Comparison of ENCODE assay signal across 23 cellular contexts in the genomic region with DNA sequence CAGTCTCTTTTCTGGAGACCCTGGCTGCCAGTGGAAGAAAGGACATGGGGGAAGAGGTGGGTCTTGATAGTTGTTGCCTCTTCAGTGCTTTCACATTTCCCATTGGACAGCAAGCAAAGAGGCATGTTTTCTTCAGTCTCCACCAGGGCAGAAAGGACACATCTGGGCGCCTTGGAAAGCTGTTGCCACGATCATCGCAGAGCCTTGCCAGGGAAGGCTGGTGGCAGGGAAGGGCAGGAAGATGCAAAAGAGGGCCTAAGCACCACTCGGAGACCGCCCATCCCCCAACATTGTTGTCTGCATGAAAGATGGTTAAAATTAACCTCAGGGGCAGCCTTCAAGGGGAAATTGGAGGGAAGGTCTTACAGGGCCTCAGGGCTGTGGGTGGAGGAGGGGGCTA.
DNase-seq lines count a peak whose midpoint lies in the region; ATAC-seq, FAIRE-seq and TF ChIP-seq lines count a peak whose summit lies in the region.
"Had no signal": no experiment of that assay in that cellular context is flagged by ENCODE, and none has a peak within 500 bp of the region (broad histone marks: within the 10 kb centered on the region; RNA-seq: fewer than 3 reads in every experiment).

No MANE protein-coding gene starts in this region.

- TF ChIP-seq CTCF in endodermal cell (conservative IDR thresholded peaks at IDR 0.05) (no peak), neural crest cell (conservative IDR thresholded peaks at IDR 0.05) (no peak)

- H3K4me1 ChIP-seq in endodermal cell (ENCODE audit: control insufficient read depth, insufficient read depth, low read length): no peaks in the 10 kb centered on the region

- H3K9ac ChIP-seq in endodermal cell (ENCODE audit: extremely low read depth, low read length, poor library complexity, severe bottlenecking): no peak overlapping the region

- no peak overlapping the region for H3K4me3 ChIP-seq in endodermal cell (ENCODE audit: low read length)
- H3K4me3 ChIP-seq: SK-N-MC had no signal

- 73 to 83% methylated on average over 5 of the region's 5 CpGs for WGBS in endodermal cell (ENCODE audit: insufficient coverage in 1 of 2, insufficient read length in 1 of 2), 2 experiments

- H3K9me3 ChIP-seq in endodermal cell (ENCODE audit: control insufficient read depth, low read length): peaks cover 9% of the 10 kb centered on the region

- H3K36me3 Mint-ChIP-seq in endodermal cell (ENCODE audit: low read depth) (no peaks in the 10 kb centered on the region), neural crest cell (ENCODE audit: low read depth) (no peaks in the 10 kb centered on the region)
- H3K36me3 Mint-ChIP-seq in activated T-cell treated with anti-CD3 and anti-CD28 coated beads, Interleukin-2, amount 50 U/mL, for 24 hours (ENCODE audit: low read depth): no peaks in the 10 kb centered on the region

- DNase-seq in HTR-8/SVneo (ENCODE audit: insufficient read length, low spot score) (no peak), NCI-H526 treated with DMSO at 0.1 percent for 48 hours (lab: John Stamatoyannopoulos, UW) (peak; percentile 57), endodermal cell (peak; percentile 56), neural crest cell (ENCODE audit: low read depth, low spot score) (no peak), NCI-H2196 treated with DMSO at 0.1 percent for 48 hours (lab: John Stamatoyannopoulos, UW; ENCODE audit: unreplicated experiment) (no peak)
- DNase-seq in activated T-cell treated with anti-CD3 and anti-CD28 coated beads, Interleukin-2, amount 50 U/mL, for 24 hours: no peak
- DNase-seq: Calu3, GOT3, HCEC 1CT, NCI-H1092 treated with DMSO at 0.1 percent for 48 hours, NCI-H1436, NCI-H187, NCI-H2081 treated with DMSO at 0.1 percent for 48 hours, NCI-H2171, NCI-H69, SIG-M5, SW 1271 had no signal

- H3K27ac Mint-ChIP-seq in endodermal cell: no peak overlapping the region
- peak overlapping the region; percentile 72 for H3K27ac Mint-ChIP-seq in neural crest cell (ENCODE audit: unreplicated experiment)
- H3K27ac Mint-ChIP-seq in activated T-cell treated with anti-CD3 and anti-CD28 coated beads, Interleukin-2, amount 50 U/mL, for 24 hours: no peak overlapping the region
- H3K27ac Mint-ChIP-seq: T-helper 1 cell treated with Interleukin-12 subunit alpha and Interleukin-12 subunit beta and Interleukin-4 antibody, amounts not matched to agents 30 μg/mL and 1 μg/mL, for 36 hours had no signal

- H3K9me3 Mint-ChIP-seq in endodermal cell (peaks cover 6% of the 10 kb centered on the region), neural crest cell (peaks cover 4% of the 10 kb centered on the region)
- H3K9me3 Mint-ChIP-seq in activated T-cell treated with anti-CD3 and anti-CD28 coated beads, Interleukin-2, amount 50 U/mL, for 24 hours: peaks cover 4% of the 10 kb centered on the region

- ATAC-seq in GM19452 (IDR thresholded peaks at IDR 0.05; ENCODE audit: unreplicated experiment): no peak
- ATAC-seq in GM19463 (IDR thresholded peaks at IDR 0.05; ENCODE audit: unreplicated experiment): no peak
- ATAC-seq: Panc1 had no signal

- peak; percentile 52 for FAIRE-seq in HTR-8/SVneo (lab: Jason Lieb, UNC)
- FAIRE-seq: GM19239 had no signal

- H3K27ac ChIP-seq in endodermal cell (ENCODE audit: low read depth, low read length): no peak overlapping the region
- H3K27ac ChIP-seq: SK-N-MC had no signal

- H3K27me3 Mint-ChIP-seq in endodermal cell (ENCODE audit: insufficient read depth): peaks cover 53% of the 10 kb centered on the region
- H3K27me3 Mint-ChIP-seq in neural crest cell (ENCODE audit: low read depth): no peaks in the 10 kb centered on the region
- peaks cover 13% of the 10 kb centered on the region for H3K27me3 Mint-ChIP-seq in activated T-cell treated with anti-CD3 and anti-CD28 coated beads, Interleukin-2, amount 50 U/mL, for 24 hours

- peaks cover 9% of the 10 kb centered on the region for H3K27me3 ChIP-seq in endodermal cell (ENCODE audit: control insufficient read depth, insufficient read depth, low read length, poor library complexity, severe bottlenecking)

- peaks cover 4% of the 10 kb centered on the region for H3K4me1 Mint-ChIP-seq in endodermal cell
- H3K4me1 Mint-ChIP-seq in neural crest cell: peaks cover 36% of the 10 kb centered on the region
- H3K4me1 Mint-ChIP-seq in activated T-cell treated with anti-CD3 and anti-CD28 coated beads, Interleukin-2, amount 50 U/mL, for 24 hours (ENCODE audit: low read depth): no peaks in the 10 kb centered on the region

- H3K4me3 Mint-ChIP-seq in endodermal cell (no peak overlapping the region), neural crest cell (no peak overlapping the region)
- H3K4me3 Mint-ChIP-seq in activated T-cell treated with anti-CD3 and anti-CD28 coated beads, Interleukin-2, amount 50 U/mL, for 24 hours: no peak overlapping the region
- H3K4me3 Mint-ChIP-seq: T-helper 1 cell treated with Interleukin-12 subunit alpha and Interleukin-12 subunit beta and Interleukin-4 antibody, amounts not matched to agents 30 μg/mL and 1 μg/mL, for 36 hours had no signal

- no peaks in the 10 kb centered on the region for H3K36me3 ChIP-seq in endodermal cell (ENCODE audit: control insufficient read depth, insufficient read depth, low read length)

Comparison
In these comparisons a context has a peak if more than half of its experiments do, and no peak if none do; other contexts are left out.
1. DNase-seq: peak in NCI-H526 treated with DMSO at 0.1 percent for 48 hours (single experiment) and endodermal cell (single experiment); none in HTR-8/SVneo (single experiment), neural crest cell (single experiment), activated T-cell treated with anti-CD3 and anti-CD28 coated beads, Interleukin-2, amount 50 U/mL, for 24 hours (single experiment) and NCI-H2196 treated with DMSO at 0.1 percent for 48 hours (single experiment).